20 cellular contexts compared by ENCODE assay signal in the genomic region with DNA sequence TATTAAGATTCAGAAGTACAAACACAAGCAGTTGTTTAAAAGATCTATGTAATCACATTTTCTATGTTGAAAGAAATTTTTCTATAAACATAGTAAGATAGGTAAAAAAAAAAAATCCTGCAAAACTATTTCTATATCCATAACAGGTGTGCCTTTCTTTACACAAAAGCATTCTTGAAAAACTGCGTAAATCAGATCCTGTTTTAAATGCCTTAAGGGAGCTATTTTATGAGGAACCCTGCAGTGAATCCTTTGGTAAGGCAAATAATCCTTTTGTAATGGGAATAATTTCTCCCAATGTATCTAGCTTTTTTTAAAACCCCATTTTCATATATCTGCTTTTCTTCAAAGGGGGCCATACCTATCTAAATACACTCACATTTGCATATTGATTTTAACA.
"Had no signal": no experiment of that assay in that cellular context is flagged by ENCODE, and none has a peak within 500 bp of the region (broad histone marks: within the 10 kb centered on the region; RNA-seq: fewer than 3 reads in every experiment).

No MANE protein-coding gene starts in this region.

- H3K9me3 Mint-ChIP-seq: activated CD4-positive, alpha-beta T cell treated with anti-CD3 and anti-CD28 coated beads, Interleukin-2, amount 10 ng/mL, durations not matched to agents 24 days and 14 days; activated naive CD4-positive, alpha-beta T cell treated with anti-CD3 and anti-CD28 coated beads, Interleukin-2, amount 10 ng/mL, durations not matched to agents 7 days and 5 days; activated T-cell treated with anti-CD3 and anti-CD28 coated beads, Interleukin-2, amount 50 U/mL, for 24 hours; dendritic cell treated with granulocyte-macrophage colony-stimulating factor and Interleukin-4, amounts not matched to agents 40 ng/mL and 50 ng/mL, for 4 days; naive thymus-derived CD4-positive, alpha-beta T cell; stimulated activated naive CD8-positive, alpha-beta T cell treated with anti-CD3 and anti-CD28 coated beads, Interleukin-15, Interleukin-2, amounts not matched to agents 100 ng/mL and 50 ng/mL, for 24 hours had no signal

- H3K4me3 Mint-ChIP-seq: activated CD4-positive, alpha-beta T cell treated with anti-CD3 and anti-CD28 coated beads, Interleukin-2, amount 10 ng/mL, durations not matched to agents 24 days and 14 days; activated CD8-positive, alpha-beta T cell treated with anti-CD3 and anti-CD28 coated beads, Interleukin-2, amount 10 ng/mL, durations not matched to agents 7 days and 5 days; activated naive CD4-positive, alpha-beta T cell treated with anti-CD3 and anti-CD28 coated beads, Interleukin-2, amount 10 ng/mL, durations not matched to agents 7 days and 5 days; activated T-cell treated with anti-CD3 and anti-CD28 coated beads, Interleukin-2, amount 50 U/mL, for 24 hours; dendritic cell treated with granulocyte-macrophage colony-stimulating factor and Interleukin-4, amounts not matched to agents 40 ng/mL and 50 ng/mL, for 4 days; naive thymus-derived CD4-positive, alpha-beta T cell; stimulated activated naive CD8-positive, alpha-beta T cell treated with anti-CD3 and anti-CD28 coated beads, Interleukin-15, Interleukin-2, amounts not matched to agents 100 ng/mL and 50 ng/mL, for 24 hours had no signal

- DNase-seq: activated CD4-positive, alpha-beta T cell treated with anti-CD3 and anti-CD28 coated beads, Interleukin-2, amount 10 ng/mL, durations not matched to agents 24 days and 14 days; activated CD8-positive, alpha-beta T cell treated with anti-CD3 and anti-CD28 coated beads, Interleukin-2, amount 10 ng/mL, durations not matched to agents 7 days and 5 days; activated effector memory CD4-positive, alpha-beta T cell treated with Interleukin-2 at 50 U/mL for 16 hours; activated naive CD4-positive, alpha-beta T cell treated with anti-CD3 and anti-CD28 coated beads, Interleukin-2, amount 10 ng/mL, durations not matched to agents 7 days and 5 days; activated T-cell treated with anti-CD3 and anti-CD28 coated beads, Interleukin-2, amount 50 U/mL, for 24 hours; effector memory CD4-positive, alpha-beta T cell; esophagus squamous epithelium; heart right ventricle; mesenchymal stem cell; naive thymus-derived CD4-positive, alpha-beta T cell; ovary; right lobe of liver; small intestine; stimulated activated CD4-positive, alpha-beta T cell treated with anti-CD3 and anti-CD28 coated beads, Interleukin-15, amount 100 ng/mL, for 24 hours; stimulated activated CD4-positive, alpha-beta T cell treated with anti-CD3 and anti-CD28 coated beads, Interleukin-2, amount 100 ng/mL, for 48 hours; T-helper 2 cell had no signal

- H3K4me3 ChIP-seq: cardiac muscle cell, esophagus squamous epithelium, heart right ventricle, ovary, right lobe of liver, tibial nerve had no signal

- H3K27ac Mint-ChIP-seq: activated CD4-positive, alpha-beta T cell treated with anti-CD3 and anti-CD28 coated beads, Interleukin-2, amount 10 ng/mL, durations not matched to agents 24 days and 14 days; activated CD8-positive, alpha-beta T cell treated with anti-CD3 and anti-CD28 coated beads, Interleukin-2, amount 10 ng/mL, durations not matched to agents 7 days and 5 days; activated naive CD4-positive, alpha-beta T cell treated with anti-CD3 and anti-CD28 coated beads, Interleukin-2, amount 10 ng/mL, durations not matched to agents 7 days and 5 days; activated T-cell treated with anti-CD3 and anti-CD28 coated beads, Interleukin-2, amount 50 U/mL, for 24 hours; dendritic cell treated with granulocyte-macrophage colony-stimulating factor and Interleukin-4, amounts not matched to agents 40 ng/mL and 50 ng/mL, for 4 days; naive thymus-derived CD4-positive, alpha-beta T cell; stimulated activated naive CD8-positive, alpha-beta T cell treated with anti-CD3 and anti-CD28 coated beads, Interleukin-15, Interleukin-2, amounts not matched to agents 100 ng/mL and 50 ng/mL, for 24 hours had no signal

- H3K27me3 Mint-ChIP-seq: activated CD4-positive, alpha-beta T cell treated with anti-CD3 and anti-CD28 coated beads, Interleukin-2, amount 10 ng/mL, durations not matched to agents 24 days and 14 days; activated naive CD4-positive, alpha-beta T cell treated with anti-CD3 and anti-CD28 coated beads, Interleukin-2, amount 10 ng/mL, durations not matched to agents 7 days and 5 days; activated T-cell treated with anti-CD3 and anti-CD28 coated beads, Interleukin-2, amount 50 U/mL, for 24 hours; dendritic cell treated with granulocyte-macrophage colony-stimulating factor and Interleukin-4, amounts not matched to agents 40 ng/mL and 50 ng/mL, for 4 days; naive thymus-derived CD4-positive, alpha-beta T cell; stimulated activated naive CD8-positive, alpha-beta T cell treated with anti-CD3 and anti-CD28 coated beads, Interleukin-15, Interleukin-2, amounts not matched to agents 100 ng/mL and 50 ng/mL, for 24 hours had no signal

- H3K4me1 Mint-ChIP-seq: activated CD4-positive, alpha-beta T cell treated with anti-CD3 and anti-CD28 coated beads, Interleukin-2, amount 10 ng/mL, durations not matched to agents 24 days and 14 days; activated naive CD4-positive, alpha-beta T cell treated with anti-CD3 and anti-CD28 coated beads, Interleukin-2, amount 10 ng/mL, durations not matched to agents 7 days and 5 days had no signal

- H3K27ac ChIP-seq: esophagus squamous epithelium, heart right ventricle, ovary, right lobe of liver, tibial nerve had no signal
